ENCODE assay signal across 8 cellular contexts in the genomic region with DNA sequence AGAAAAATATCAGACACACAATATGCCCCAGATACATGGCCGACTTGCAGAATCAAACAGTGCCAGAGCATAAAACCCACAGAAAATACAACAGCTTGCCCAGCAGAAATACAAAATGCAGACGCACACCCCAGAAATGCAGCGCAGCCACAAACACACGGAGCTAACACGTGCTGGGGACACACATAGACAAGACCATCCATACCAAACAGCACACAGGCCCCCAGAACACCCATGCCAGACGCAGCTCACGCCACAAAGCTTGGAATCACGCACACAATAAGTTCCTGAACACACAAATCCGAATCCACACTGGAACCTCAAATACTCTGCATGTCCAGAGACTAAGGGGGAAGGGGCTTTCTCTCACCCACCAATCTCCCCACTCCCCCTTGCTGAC. TPM values are rescaled to one million over a fixed set of nuclear protein-coding genes. Genes with fewer than 3 reads are reported as not detected.
DNase-seq lines count a peak whose midpoint lies in the region; ATAC-seq, FAIRE-seq and TF ChIP-seq lines count a peak whose summit lies in the region.

No MANE protein-coding gene starts in this region.

- no peak for TF ChIP-seq RAD21 in K562 (CRISPR knock-in tag; conservative IDR thresholded peaks at IDR 0.05 in 1 of 2, IDR thresholded peaks at IDR 0.05 in 1 of 2)

- H3K36me3 ChIP-seq in CD4-positive, CD25-positive, alpha-beta regulatory T cell (ENCODE audit: control insufficient read depth, insufficient read depth, low read length) = peaks cover 30% of the 10 kb centered on the region
- H3K36me3 ChIP-seq in K562 (ENCODE audit: control insufficient read depth, insufficient read depth, low read length) = peaks cover 75% of the 10 kb centered on the region
- H3K36me3 ChIP-seq in naive thymus-derived CD4-positive, alpha-beta T cell (ENCODE audit: control insufficient read depth in 2 of 3, insufficient read depth in 3 of 3, low read length in 3 of 3) = peaks cover 0 to 50% (median 21%) of the 10 kb centered on the region in 3 experiments

- H3K27me3 ChIP-seq in CD4-positive, CD25-positive, alpha-beta regulatory T cell (ENCODE audit: control insufficient read depth, insufficient read depth, low read length) = no peaks in the 10 kb centered on the region
- no peaks in the 10 kb centered on the region for H3K27me3 ChIP-seq in K562 (ENCODE audit: control insufficient read depth in 2 of 2, insufficient read depth in 2 of 2, low read length in 2 of 2)
- no peaks in the 10 kb centered on the region for H3K27me3 ChIP-seq in naive thymus-derived CD4-positive, alpha-beta T cell (ENCODE audit: control insufficient read depth in 2 of 2, insufficient read depth in 2 of 2, low read length in 2 of 2)

- CTCF ChIA-PET in K562 (lab: Yijun Ruan, JAX; ENCODE audit: low intra/inter-chr PET ratio) = interaction anchor here (0.6 kb wide), 1 partner anchor 122 kb away, joined by 4 read pairs; no protein-coding TSS in a partner anchor
- CTCF ChIA-PET in naive thymus-derived CD4-positive, alpha-beta T cell (lab: Charles Lee) = interaction anchor here (0.7 to 1.5 kb wide), 5 partner anchors 19 to 122 kb away, joined by 3 to 9 read pairs (median 4); no protein-coding TSS in a partner anchor

- peak overlapping the region; percentile 66 to 84 (median 72) for H3K4me3 Mint-ChIP-seq in CD4-positive, CD25-positive, alpha-beta regulatory T cell
- peak overlapping the region; percentile 63 to 86 (median 82) for H3K4me3 Mint-ChIP-seq in naive thymus-derived CD4-positive, alpha-beta T cell

- intact Hi-C loops in K562 (cut with micrococcal nuclease) = loop anchor here (10.0 kb wide), 1 partner anchor 238 kb away; no protein-coding TSS in a partner anchor
- intact Hi-C loops in naive thymus-derived CD4-positive, alpha-beta T cell (cut with micrococcal nuclease) = loop anchor here (1.0 to 2.0 kb wide), 2 partner anchors 17 to 18 kb away; partner anchors contain the start of gene CCDC97 (in 1 of the 2)

- H3K4me1 Mint-ChIP-seq in CD4-positive, CD25-positive, alpha-beta regulatory T cell = peaks cover 19 to 64% (median 41%) of the 10 kb centered on the region in 4 donors
- peaks cover 57 to 75% (median 64%) of the 10 kb centered on the region in 7 donors for H3K4me1 Mint-ChIP-seq in naive thymus-derived CD4-positive, alpha-beta T cell

- peaks cover 3% of the 10 kb centered on the region for H4K20me1 ChIP-seq in K562 (replicated peaks; ENCODE audit: control insufficient read depth, insufficient read depth, low read length)

- peaks cover 51% of the 10 kb centered on the region for H3K4me1 ChIP-seq in CD4-positive, CD25-positive, alpha-beta regulatory T cell (ENCODE audit: control insufficient read depth, insufficient read depth, low read length, poor library complexity, severe bottlenecking)
- H3K4me1 ChIP-seq in K562 (replicated peaks in 1 of 2; ENCODE audit: control insufficient read depth in 2 of 2, insufficient read depth in 2 of 2, low read length in 2 of 2) = peaks cover 58 to 69% of the 10 kb centered on the region in 2 experiments
- H3K4me1 ChIP-seq in naive thymus-derived CD4-positive, alpha-beta T cell (ENCODE audit: control insufficient read depth in 2 of 2, insufficient read depth in 2 of 2, low read length in 2 of 2) = peaks cover 36 to 52% of the 10 kb centered on the region in 2 donors

- no peak for TF ChIP-seq CTCF in K562 (IDR thresholded peaks at IDR 0.05 in 2 of 3, conservative IDR thresholded peaks at IDR 0.05 in 1 of 3; ENCODE audit: insufficient read depth in 2 of 3, low read depth in 1 of 3, low read length in 3 of 3)

- ATAC-seq in CD4-positive, CD25-positive, alpha-beta regulatory T cell (ENCODE audit: low read depth in 2 of 2) = no peak
- ATAC-seq in K562 = no peak
- no peak for ATAC-seq in naive thymus-derived CD4-positive, alpha-beta T cell
- no peak for ATAC-seq in HG03108 (IDR thresholded peaks at IDR 0.05; ENCODE audit: unreplicated experiment)
- ATAC-seq in GM19351 (IDR thresholded peaks at IDR 0.05; ENCODE audit: unreplicated experiment) = no peak

- H3K9me1 ChIP-seq in K562 (ENCODE audit: control insufficient read depth, insufficient read depth, low read length) = peaks cover 9% of the 10 kb centered on the region

- BruUV-seq in K562 (replicated peaks; lab: Mats Ljungman, UMichigan) = no TSS peak

- in situ Hi-C loops in K562 (cut with MboI) = no loop called here

- H2AFZ ChIP-seq in K562 (ENCODE audit: low read depth, low read length) = no peak overlapping the region

- TF ChIP-seq EP300 in K562 (IDR thresholded peaks at IDR 0.05; ENCODE audit: low read length) = no peak

- no peak overlapping the region for H3K4me2 ChIP-seq in K562 (ENCODE audit: insufficient read depth, low read length)

- peak overlapping the region; percentile 85 to 97 (median 89) for H3K27ac Mint-ChIP-seq in CD4-positive, CD25-positive, alpha-beta regulatory T cell
- H3K27ac Mint-ChIP-seq in naive thymus-derived CD4-positive, alpha-beta T cell = peak overlapping the region; percentile 82 to 99 (median 94)

- H3K4me3 ChIP-seq in CD4-positive, CD25-positive, alpha-beta regulatory T cell (ENCODE audit: low read depth, low read length) = peak overlapping the region; percentile 31
- H3K4me3 ChIP-seq in K562 = no peak overlapping the region
- H3K4me3 ChIP-seq in naive thymus-derived CD4-positive, alpha-beta T cell (ENCODE audit: low read length) = peak overlapping the region; percentile 42

- H3K9ac ChIP-seq in K562 (ENCODE audit: insufficient read depth in 1 of 2, low read depth in 2 of 2, low read length in 2 of 2) = peak overlapping the region in 1 of 2 experiments; percentile 50; a peak in 1 of 4 replicates

- no peak for TF ChIP-seq POLR2A in K562 (conservative IDR thresholded peaks at IDR 0.05)

- H3K9me3 Mint-ChIP-seq in CD4-positive, CD25-positive, alpha-beta regulatory T cell = peaks cover 0 to 2% (median 0%) of the 10 kb centered on the region in 7 donors
- H3K9me3 Mint-ChIP-seq in naive thymus-derived CD4-positive, alpha-beta T cell = peaks cover 0 to 6% (median 0%) of the 10 kb centered on the region in 11 donors

- DNase-seq in CD4-positive, CD25-positive, alpha-beta regulatory T cell = no peak
- DNase-seq in HT1080 (ENCODE audit: low read depth) (peak; percentile 31), K562 (ENCODE audit: extremely low read depth in 1 of 4, low spot score in 3 of 4) (no peak), putamen (ENCODE audit: low spot score) (no peak)
- peak in 3 of 9 donors; percentile 24 to 31 (median 31) for DNase-seq in naive thymus-derived CD4-positive, alpha-beta T cell
- no peak for DNase-seq in stimulated activated naive CD4-positive, alpha-beta T cell treated with Interleukin-2 at 50 U/mL for 16 hours (lab: John Stamatoyannopoulos, UW)

- H3K9me3 ChIP-seq in CD4-positive, CD25-positive, alpha-beta regulatory T cell (ENCODE audit: control insufficient read depth in 2 of 2, low read length in 2 of 2) = no peaks in the 10 kb centered on the region
- no peaks in the 10 kb centered on the region for H3K9me3 ChIP-seq in K562 (replicated peaks; ENCODE audit: control insufficient read depth, insufficient read depth, low read depth, low read length)
- H3K9me3 ChIP-seq in naive thymus-derived CD4-positive, alpha-beta T cell (ENCODE audit: control insufficient read depth in 2 of 3, low read length in 3 of 3) = no peaks in the 10 kb centered on the region

- H3K79me2 ChIP-seq in K562 (ENCODE audit: control insufficient read depth, insufficient read depth, low read length) = peaks cover 50% of the 10 kb centered on the region

- POLR2A ChIA-PET in K562 (lab: Yijun Ruan, JAX) = interaction anchor here (0.6 to 1.4 kb wide), 4 partner anchors 24 to 287 kb away, joined by 3 to 4 read pairs (median 4); no protein-coding TSS in a partner anchor
- POLR2A ChIA-PET in naive thymus-derived CD4-positive, alpha-beta T cell (lab: Charles Lee) = interaction anchor here (0.6 to 6.4 kb wide), 16 partner anchors 11 to 664 kb away, joined by 3 to 51 read pairs (median 5); partner anchors contain the start of genes B9D2, CCDC97, HNRNPUL1 and TGFB1

- no peak for FAIRE-seq in K562 (lab: Jason Lieb, UNC)

- peak overlapping the region; percentile 85 for H3K27ac ChIP-seq in CD4-positive, CD25-positive, alpha-beta regulatory T cell (ENCODE audit: insufficient read depth, low read length, poor library complexity, severe bottlenecking)
- H3K27ac ChIP-seq in K562 (ENCODE audit: extremely low read depth, low read depth, low read length) = peak overlapping the region; percentile 55
- H3K27ac ChIP-seq in naive thymus-derived CD4-positive, alpha-beta T cell (ENCODE audit: low read depth, low read length) = peak overlapping the region; percentile 85

- H3K36me3 Mint-ChIP-seq in CD4-positive, CD25-positive, alpha-beta regulatory T cell = peaks cover 20% of the 10 kb centered on the region
- peaks cover 13 to 44% (median 21%) of the 10 kb centered on the region in 5 donors for H3K36me3 Mint-ChIP-seq in naive thymus-derived CD4-positive, alpha-beta T cell

- peaks cover 4% of the 10 kb centered on the region for H3K27me3 Mint-ChIP-seq in CD4-positive, CD25-positive, alpha-beta regulatory T cell
- no peaks in the 10 kb centered on the region for H3K27me3 Mint-ChIP-seq in naive thymus-derived CD4-positive, alpha-beta T cell

- 79% methylated on average over 6 of the region's 9 CpGs for WGBS in K562 (ENCODE audit: insufficient coverage, low coverage, missing lambda C conversion rate)

RNA-seq across cellular contexts. Expression of gene CCDC97, which starts 17.1 kb away (rescaled TPM):
- total RNA-seq in CD4-positive, CD25-positive, alpha-beta regulatory T cell = 43.7 TPM
- 10 to 100 TPM; 17.7 to 21.8 (median 19.6) TPM for polyA plus RNA-seq in CD4-positive, CD25-positive, alpha-beta regulatory T cell
- 10.0 and 14.3 TPM in 2 replicates for total RNA-seq in HT1080 (2014; rRNA removed; shearing (Covaris generic))
- 13.5 and 14.1 TPM in 2 replicates for polyA plus RNA-seq in HT1080 (2015; cell fraction: cytosol; rRNA removed)
- 12.6 and 13.6 TPM in 2 replicates for polyA plus RNA-seq in HT1080 (2015; cell fraction: nucleus; rRNA removed)
- 9.7 and 23.9 TPM in 2 replicates for total RNA-seq in K562 (2011; cell fraction: chromatin; rRNA removed; ENCODE audit: low replicate concordance)
- total RNA-seq in K562 (2011; cell fraction: nucleolus; rRNA removed) = 14.2 and 16.3 TPM in 2 replicates
- total RNA-seq in K562 (2011; cell fraction: nucleoplasm; rRNA removed) = 17.3 and 25.1 TPM in 2 replicates
- total RNA-seq in K562 (2014; rRNA removed) = 8.0 and 10.8 TPM in 2 replicates
- total RNA-seq in K562 (2014; rRNA removed; fragmentation: Illumina TruSeq; extraction: Trizol) = 2.2 and 3.3 TPM in 2 replicates
- total RNA-seq in K562 (2015; rRNA removed; fragmentation: Illumina TruSeq; extraction: Trizol) = 5.5 and 7.0 TPM in 2 replicates
- 16.5 and 18.0 TPM in 2 replicates for total RNA-seq in K562 (2021)
- 3.6 and 5.0 TPM in 2 replicates for polyA plus RNA-seq in K562 (2011; rRNA removed)
- 6.2 and 8.2 TPM in 2 replicates for polyA plus RNA-seq in K562 (2011; cell fraction: cytosol; rRNA removed)
- 4.3 and 6.3 TPM in 2 replicates for polyA plus RNA-seq in K562 (2011; cell fraction: nucleus; rRNA removed)
- 10.0 and 27.9 TPM in 2 replicates for polyA plus RNA-seq in K562 (2012)
- 9.8 and 13.2 TPM in 2 replicates for polyA plus RNA-seq in K562 (2014; fragmentation: Illumina TruSeq; extraction: Trizol)
- polyA plus RNA-seq in K562 (2014; fragmentation: Nextera tagmentation; extraction: Ambion mirVana) = under 1 TPM; 0.60 to 0.79 TPM
- polyA plus RNA-seq in K562 (2014; rRNA removed) = 8.8 and 11.3 TPM in 2 replicates
- polyA minus RNA-seq in K562 (2011; rRNA and poly(A)+ RNA removed) = 3.7 and 4.4 TPM in 2 replicates
- 3.2 and 4.2 TPM in 2 replicates for polyA minus RNA-seq in K562 (2011; cell fraction: cytosol; rRNA and poly(A)+ RNA removed)
- 6.8 and 8.3 TPM in 2 replicates for polyA minus RNA-seq in K562 (2011; cell fraction: nucleus; rRNA and poly(A)+ RNA removed)
- total RNA-seq in naive thymus-derived CD4-positive, alpha-beta T cell = 10 to 100 TPM; 35.9 to 56.5 (median 49.1) TPM
- polyA plus RNA-seq in naive thymus-derived CD4-positive, alpha-beta T cell = 10 to 100 TPM; 22.3 to 27.6 TPM

RNA-seq across cellular contexts. Expression of gene TGFB1, which starts 26.6 kb away (rescaled TPM):
- total RNA-seq in CD4-positive, CD25-positive, alpha-beta regulatory T cell = 414 TPM
- polyA plus RNA-seq in CD4-positive, CD25-positive, alpha-beta regulatory T cell = 10 to 100 TPM; 31.6 to 51.8 (median 46.9) TPM
- 17.4 and 59.9 TPM in 2 replicates for total RNA-seq in HT1080 (2014; rRNA removed; shearing (Covaris generic))
- 197 and 222 TPM in 2 replicates for polyA plus RNA-seq in HT1080 (2015; cell fraction: cytosol; rRNA removed)
- polyA plus RNA-seq in HT1080 (2015; cell fraction: nucleus; rRNA removed) = 96.5 and 97.2 TPM in 2 replicates
- total RNA-seq in K562 (2011; cell fraction: chromatin; rRNA removed; ENCODE audit: low replicate concordance) = 64.3 and 157 TPM in 2 replicates
- total RNA-seq in K562 (2011; cell fraction: nucleolus; rRNA removed) = 136 and 144 TPM in 2 replicates
- total RNA-seq in K562 (2011; cell fraction: nucleoplasm; rRNA removed) = 124 and 158 TPM in 2 replicates
- total RNA-seq in K562 (2014; rRNA removed) = 18.6 and 25.8 TPM in 2 replicates
- total RNA-seq in K562 (2014; rRNA removed; fragmentation: Illumina TruSeq; extraction: Trizol) = 10.4 and 12.3 TPM in 2 replicates
- total RNA-seq in K562 (2015; rRNA removed; fragmentation: Illumina TruSeq; extraction: Trizol) = 14.7 and 17.2 TPM in 2 replicates
- total RNA-seq in K562 (2021) = 131 and 159 TPM in 2 replicates
- 11.8 and 13.4 TPM in 2 replicates for polyA plus RNA-seq in K562 (2011; rRNA removed)
- polyA plus RNA-seq in K562 (2011; cell fraction: cytosol; rRNA removed) = 15.8 and 29.1 TPM in 2 replicates
- polyA plus RNA-seq in K562 (2011; cell fraction: nucleus; rRNA removed) = 32.7 and 67.7 TPM in 2 replicates
- polyA plus RNA-seq in K562 (2012) = 114 and 117 TPM in 2 replicates
- 45.7 and 64.4 TPM in 2 replicates for polyA plus RNA-seq in K562 (2014; fragmentation: Illumina TruSeq; extraction: Trizol)
- polyA plus RNA-seq in K562 (2014; fragmentation: Nextera tagmentation; extraction: Ambion mirVana) = under 1 TPM; 0.24 to 0.77 TPM
- polyA plus RNA-seq in K562 (2014; rRNA removed) = 35.2 and 37.8 TPM in 2 replicates
- 8.5 and 9.4 TPM in 2 replicates for polyA minus RNA-seq in K562 (2011; rRNA and poly(A)+ RNA removed)
- 77.3 and 101 TPM in 2 replicates for polyA minus RNA-seq in K562 (2011; cell fraction: cytosol; rRNA and poly(A)+ RNA removed)
- 19.0 and 20.9 TPM in 2 replicates for polyA minus RNA-seq in K562 (2011; cell fraction: nucleus; rRNA and poly(A)+ RNA removed)
- 100 to 1,000 TPM in 3 of 5 experiments, 10 to 100 TPM in 2; 91.2 to 322 (median 185) TPM for total RNA-seq in naive thymus-derived CD4-positive, alpha-beta T cell
- polyA plus RNA-seq in naive thymus-derived CD4-positive, alpha-beta T cell = 10 to 100 TPM; 31.4 to 62.3 TPM

RNA-seq across cellular contexts. Expression of gene B9D2, which starts 36.9 kb away (rescaled TPM):
- 22.3 TPM for total RNA-seq in CD4-positive, CD25-positive, alpha-beta regulatory T cell
- polyA plus RNA-seq in CD4-positive, CD25-positive, alpha-beta regulatory T cell = 10 to 100 TPM; 23.9 to 28.4 (median 24.3) TPM
- 6.1 and 9.4 TPM in 2 replicates for total RNA-seq in HT1080 (2014; rRNA removed; shearing (Covaris generic))
- 8.0 and 8.8 TPM in 2 replicates for polyA plus RNA-seq in HT1080 (2015; cell fraction: cytosol; rRNA removed)
- 4.5 and 6.0 TPM in 2 replicates for polyA plus RNA-seq in HT1080 (2015; cell fraction: nucleus; rRNA removed)
- 2.5 and 4.1 TPM in 2 replicates for total RNA-seq in K562 (2011; cell fraction: chromatin; rRNA removed; ENCODE audit: low replicate concordance)
- 2.6 and 4.3 TPM in 2 replicates for total RNA-seq in K562 (2011; cell fraction: nucleolus; rRNA removed)
- total RNA-seq in K562 (2011; cell fraction: nucleoplasm; rRNA removed) = 2.5 and 2.7 TPM in 2 replicates
- total RNA-seq in K562 (2014; rRNA removed) (3.5 and 6.7 TPM in 2 replicates), K562 (2014; rRNA removed; fragmentation: Illumina TruSeq; extraction: Trizol) (0.54 and 1.6 TPM in 2 replicates), K562 (2015; rRNA removed; fragmentation: Illumina TruSeq; extraction: Trizol) (5.2 and 5.5 TPM in 2 replicates), K562 (2021) (6.0 and 6.9 TPM in 2 replicates)
- polyA plus RNA-seq in K562 (2011; rRNA removed) (2.8 and 5.8 TPM in 2 replicates), K562 (2014; fragmentation: Illumina TruSeq; extraction: Trizol) (2.2 and 3.4 TPM in 2 replicates), K562 (2014; fragmentation: Nextera tagmentation; extraction: Ambion mirVana) (1 to 10 TPM in 1 of 2 experiments, under 1 TPM in 1; 0.83 to 1.4 TPM), K562 (2014; rRNA removed) (3.4 and 3.5 TPM in 2 replicates)
- 5.3 and 10.7 TPM in 2 replicates for polyA plus RNA-seq in K562 (2011; cell fraction: cytosol; rRNA removed)
- polyA plus RNA-seq in K562 (2011; cell fraction: nucleus; rRNA removed) = 5.0 and 5.1 TPM in 2 replicates
- polyA plus RNA-seq in K562 (2012) = 9.2 and 11.3 TPM in 2 replicates
- polyA minus RNA-seq in K562 (2011; rRNA and poly(A)+ RNA removed) = 0.69 and 0.84 TPM in 2 replicates
- polyA minus RNA-seq in K562 (2011; cell fraction: cytosol; rRNA and poly(A)+ RNA removed) = 2.3 and 2.5 TPM in 2 replicates
- polyA minus RNA-seq in K562 (2011; cell fraction: nucleus; rRNA and poly(A)+ RNA removed) = 1.9 and 2.3 TPM in 2 replicates
- total RNA-seq in naive thymus-derived CD4-positive, alpha-beta T cell = 10 to 100 TPM; 11.6 to 38.9 (median 12.5) TPM
- 10 to 100 TPM; 18.0 to 20.5 TPM for polyA plus RNA-seq in naive thymus-derived CD4-positive, alpha-beta T cell

RNA-seq across cellular contexts. Expression of gene TMEM91, which starts 49.3 kb away (rescaled TPM):
- total RNA-seq in CD4-positive, CD25-positive, alpha-beta regulatory T cell = 12.4 TPM
- 1 to 10 TPM; 2.0 to 7.5 (median 4.0) TPM for polyA plus RNA-seq in CD4-positive, CD25-positive, alpha-beta regulatory T cell
- total RNA-seq in HT1080 (2014; rRNA removed; shearing (Covaris generic)) = 1.2 and 5.3 TPM in 2 replicates
- polyA plus RNA-seq in HT1080 (2015; cell fraction: cytosol; rRNA removed) = 1.5 and 5.1 TPM in 2 replicates
- 11.2 and 12.0 TPM in 2 replicates for polyA plus RNA-seq in HT1080 (2015; cell fraction: nucleus; rRNA removed)
- 24.4 and 50.0 TPM in 2 replicates for total RNA-seq in K562 (2011; cell fraction: chromatin; rRNA removed; ENCODE audit: low replicate concordance)
- 29.5 and 29.9 TPM in 2 replicates for total RNA-seq in K562 (2011; cell fraction: nucleolus; rRNA removed)
- total RNA-seq in K562 (2011; cell fraction: nucleoplasm; rRNA removed) = 34.4 and 41.6 TPM in 2 replicates
- total RNA-seq in K562 (2014; rRNA removed) (2.8 and 4.3 TPM in 2 replicates), K562 (2014; rRNA removed; fragmentation: Illumina TruSeq; extraction: Trizol) (1.5 and 1.6 TPM in 2 replicates), K562 (2015; rRNA removed; fragmentation: Illumina TruSeq; extraction: Trizol) (1.7 and 1.8 TPM in 2 replicates), K562 (2021) (2.3 and 2.7 TPM in 2 replicates)
- polyA plus RNA-seq in K562 (2011; rRNA removed) (3.0 and 3.9 TPM in 2 replicates), K562 (2014; fragmentation: Illumina TruSeq; extraction: Trizol) (3.0 and 3.1 TPM in 2 replicates), K562 (2014; fragmentation: Nextera tagmentation; extraction: Ambion mirVana) (1 to 10 TPM; 1.2 to 1.8 TPM), K562 (2014; rRNA removed) (3.1 and 5.2 TPM in 2 replicates)
- 2.3 and 3.1 TPM in 2 replicates for polyA plus RNA-seq in K562 (2011; cell fraction: cytosol; rRNA removed)
- polyA plus RNA-seq in K562 (2011; cell fraction: nucleus; rRNA removed) = 18.6 and 23.2 TPM in 2 replicates
- polyA plus RNA-seq in K562 (2012) = 2.8 and 6.9 TPM in 2 replicates
- polyA minus RNA-seq in K562 (2011; rRNA and poly(A)+ RNA removed) = 1.9 and 2.4 TPM in 2 replicates
- polyA minus RNA-seq in K562 (2011; cell fraction: cytosol; rRNA and poly(A)+ RNA removed) = 2.0 and 3.7 TPM in 2 replicates
- polyA minus RNA-seq in K562 (2011; cell fraction: nucleus; rRNA and poly(A)+ RNA removed) = 5.4 and 6.3 TPM in 2 replicates
- total RNA-seq in naive thymus-derived CD4-positive, alpha-beta T cell = 10 to 100 TPM in 4 of 5 experiments, 1 to 10 TPM in 1; 8.2 to 18.1 (median 16.0) TPM
- 1 to 10 TPM; 5.2 to 8.6 TPM for polyA plus RNA-seq in naive thymus-derived CD4-positive, alpha-beta T cell
